9 cellular contexts compared by ENCODE assay signal in the genomic region with DNA sequence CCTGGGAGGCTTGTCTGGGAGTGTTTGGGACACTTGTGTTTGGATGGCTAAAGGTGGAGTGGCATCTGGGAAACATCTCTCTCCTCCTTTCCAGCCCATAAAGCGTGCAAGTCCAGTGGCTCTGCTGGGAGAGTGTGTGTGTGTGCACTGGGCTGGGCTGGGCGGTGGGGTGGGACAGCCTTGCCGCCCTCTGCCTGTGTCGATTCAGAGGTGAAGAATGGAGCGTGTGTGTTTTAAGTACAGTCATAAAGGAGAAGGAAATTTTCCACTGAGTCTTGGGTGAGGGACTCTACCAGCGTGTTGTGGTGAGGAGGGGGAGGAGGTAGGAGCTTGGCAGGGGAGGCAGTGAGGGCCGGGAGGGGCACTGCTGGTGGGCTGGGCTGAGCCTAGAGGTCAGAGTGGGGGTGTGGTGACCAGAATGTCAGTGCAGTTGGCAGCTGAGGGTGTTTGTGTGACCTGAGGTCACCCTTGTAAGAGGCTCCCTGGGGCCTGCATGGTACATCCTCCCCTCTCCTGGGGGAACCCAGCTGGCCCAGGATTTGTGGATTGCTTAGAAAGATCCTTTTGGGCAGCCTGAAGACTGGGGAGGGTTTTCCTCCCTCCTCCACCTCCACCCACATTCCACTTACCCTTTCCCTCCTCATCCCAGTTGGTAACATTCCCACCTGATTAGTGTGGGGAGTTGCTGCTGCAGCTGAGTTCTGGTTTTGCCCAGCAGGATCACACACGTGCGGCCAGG. TPM values are rescaled to one million over a fixed set of nuclear protein-coding genes. Genes with fewer than 3 reads are reported as not detected.
DNase-seq lines count a peak whose midpoint lies in the region; ATAC-seq lines count a peak whose summit lies in the region.
"Had no signal": no experiment of that assay in that cellular context is flagged by ENCODE, and none has a peak within 500 bp of the region (broad histone marks: within the 10 kb centered on the region; RNA-seq: fewer than 3 reads in every experiment).

No MANE protein-coding gene starts in this region.

- intact Hi-C loops in left colon (cut with DNase I, micrococcal nuclease), result no loop called here

- no peaks in the 10 kb centered on the region for H3K9me3 Mint-ChIP-seq in stimulated activated naive CD8-positive, alpha-beta T cell treated with anti-CD3 and anti-CD28 coated beads, Interleukin-15, Interleukin-2, amounts not matched to agents 100 ng/mL and 50 ng/mL, for 24 hours

- DNase-seq in HT-29 (ENCODE audit: low spot score) (peak; percentile 46), caudate nucleus (lab: John Stamatoyannopoulos, UW) (peak in 3 of 61 donors; percentile 6 to 57 (median 25)), left colon (no peak), NCI-H2196 (lab: John Stamatoyannopoulos, UW; ENCODE audit: unreplicated experiment) (no peak), GM19238 (ENCODE audit: insufficient read length, low spot score) (no peak), activated gamma-delta T cell treated with Interleukin-2 at 50 U/mL for 16 hours (no peak)
- DNase-seq: activated effector memory CD4-positive, alpha-beta T cell treated with Interleukin-2 at 50 U/mL for 16 hours had no signal

- H3K27me3 Mint-ChIP-seq in stimulated activated naive CD8-positive, alpha-beta T cell treated with anti-CD3 and anti-CD28 coated beads, Interleukin-15, Interleukin-2, amounts not matched to agents 100 ng/mL and 50 ng/mL, for 24 hours, result peaks cover 61% of the 10 kb centered on the region

- peaks cover 15% of the 10 kb centered on the region for H3K4me1 Mint-ChIP-seq in stimulated activated naive CD8-positive, alpha-beta T cell treated with anti-CD3 and anti-CD28 coated beads, Interleukin-15, Interleukin-2, amounts not matched to agents 100 ng/mL and 50 ng/mL, for 24 hours (ENCODE audit: low read depth)

- H3K4me3 Mint-ChIP-seq in stimulated activated naive CD8-positive, alpha-beta T cell treated with anti-CD3 and anti-CD28 coated beads, Interleukin-15, Interleukin-2, amounts not matched to agents 100 ng/mL and 50 ng/mL, for 24 hours, result peak overlapping the region; percentile 25

- H3K36me3 Mint-ChIP-seq in stimulated activated naive CD8-positive, alpha-beta T cell treated with anti-CD3 and anti-CD28 coated beads, Interleukin-15, Interleukin-2, amounts not matched to agents 100 ng/mL and 50 ng/mL, for 24 hours (ENCODE audit: low read depth), result no peaks in the 10 kb centered on the region

- no peak overlapping the region for H3K27ac Mint-ChIP-seq in stimulated activated naive CD8-positive, alpha-beta T cell treated with anti-CD3 and anti-CD28 coated beads, Interleukin-15, Interleukin-2, amounts not matched to agents 100 ng/mL and 50 ng/mL, for 24 hours

- ATAC-seq in left colon (peak; percentile 33), GM21423 (IDR thresholded peaks at IDR 0.05; ENCODE audit: unreplicated experiment) (no peak)

- H3K27ac ChIP-seq in caudate nucleus (ENCODE audit: low read depth, low read length), result peak overlapping the region; percentile 6

RNA-seq across cellular contexts. Expression of gene TIMP3, which starts 1.7 kb away (rescaled TPM):
- not detected in 2 replicates for total RNA-seq in HT-29 (2014; rRNA removed; shearing (Covaris generic))
- 10 to 100 TPM; 31.5 to 59.3 TPM for total RNA-seq in left colon

Comparison
In these comparisons a context has a peak if more than half of its experiments do, and no peak if none do; other contexts are left out.
1. RNA of gene TIMP3, which starts 1.7 kb away (total RNA-seq): 31.5 to 59.3 TPM in left colon; not detected in HT-29; every median in the first group is over 10 times any median in the second.